17 cellular contexts compared by ENCODE assay signal in genomic region chr15:31905054-31905453, GRCh38. TPM values are rescaled to one million over a fixed set of nuclear protein-coding genes. Genes with fewer than 3 reads are reported as not detected.
DNase-seq lines count a peak whose midpoint lies in the region; TF ChIP-seq lines count a peak whose summit lies in the region.
"Had no signal": no experiment of that assay in that cellular context is flagged by ENCODE, and none has a peak within 500 bp of the region (broad histone marks: within the 10 kb centered on the region; RNA-seq: fewer than 3 reads in every experiment).

No MANE protein-coding gene starts in this region.

- H3K27ac ChIP-seq in WERI-Rb-1 (no peak overlapping the region), parathyroid adenoma (no peak overlapping the region)
- H3K27ac ChIP-seq: 22Rv1, adrenal gland, breast epithelium had no signal

- DNase-seq in DMS53 (lab: John Stamatoyannopoulos, UW) (peak; percentile 3), DMS53 treated with DMSO at 0.1 percent for 48 hours (lab: John Stamatoyannopoulos, UW; ENCODE audit: unreplicated experiment) (no peak), WERI-Rb-1 (peak; percentile 10), iPS-NIHi11 (ENCODE audit: low spot score) (peak; percentile 45), ACHN (no peak), NCI-H187 treated with DMSO at 0.1 percent for 48 hours (lab: John Stamatoyannopoulos, UW) (no peak), ureter (ENCODE audit: low spot score) (no peak)
- DNase-seq: activated CD4-positive, alpha-beta T cell treated with anti-CD3 and anti-CD28 coated beads, Interleukin-2, amount 10 ng/mL, durations not matched to agents 7 days and 5 days; activated effector memory CD4-positive, alpha-beta T cell treated with Interleukin-2 at 50 U/mL for 16 hours; Caco-2; NCI-H1930; NCI-H446; T-cell had no signal

- no peaks in the 10 kb centered on the region for H3K36me3 ChIP-seq in WERI-Rb-1
- H3K36me3 ChIP-seq in parathyroid adenoma (ENCODE audit: control insufficient read depth, insufficient read depth, low read length): no peaks in the 10 kb centered on the region
- H3K36me3 ChIP-seq: adrenal gland, breast epithelium had no signal

- TF ChIP-seq CTCF in WERI-Rb-1 (IDR thresholded peaks at IDR 0.05; ENCODE audit: low read depth, low read length) (no peak), parathyroid adenoma (IDR thresholded peaks at IDR 0.05) (no peak)

- H3K79me2 ChIP-seq in parathyroid adenoma: no peaks in the 10 kb centered on the region

- no peaks in the 10 kb centered on the region for H3K9me3 ChIP-seq in WERI-Rb-1 (ENCODE audit: severe bottlenecking)
- no peaks in the 10 kb centered on the region for H3K9me3 ChIP-seq in parathyroid adenoma (ENCODE audit: control insufficient read depth, low read length)
- H3K9me3 ChIP-seq: adrenal gland, Caco-2 had no signal

- peak overlapping the region; percentile 50 for H2AFZ ChIP-seq in parathyroid adenoma

- no peak overlapping the region for H3K4me2 ChIP-seq in parathyroid adenoma (ENCODE audit: low read length)

- in situ Hi-C loops in ACHN (cut with HindIII; ENCODE audit: low pct_ligation_motif_present, low pct_unique_long_range_greater_than_20kb, low sequenced_read_pairs): no loop called here

- H3K4me1 ChIP-seq in parathyroid adenoma: peaks cover 2% of the 10 kb centered on the region
- H3K4me1 ChIP-seq: adrenal gland, breast epithelium, Caco-2 had no signal

- H3K9ac ChIP-seq in parathyroid adenoma: no peak overlapping the region

- H3K4me3 ChIP-seq in WERI-Rb-1 (ENCODE audit: low read depth, low read length) (no peak overlapping the region), parathyroid adenoma (ENCODE audit: low read depth, low read length) (no peak overlapping the region)
- H3K4me3 ChIP-seq: adrenal gland, breast epithelium had no signal

- H3K27me3 ChIP-seq in WERI-Rb-1 (ENCODE audit: insufficient read depth, low read depth, severe bottlenecking) (no peaks in the 10 kb centered on the region), parathyroid adenoma (ENCODE audit: control insufficient read depth, insufficient read depth, low read length) (no peaks in the 10 kb centered on the region)
- H3K27me3 ChIP-seq: adrenal gland had no signal

RNA-seq across cellular contexts. Expression of gene OTUD7A, which starts 34.6 kb away (rescaled TPM):
- total RNA-seq in ureter: 2.4 TPM

Comparison
In these comparisons a context has a peak if more than half of its experiments do, and no peak if none do; other contexts are left out.
1. DNase-seq: peak in DMS53 (single experiment), WERI-Rb-1 (single experiment) and iPS-NIHi11 (single experiment); none in DMS53 treated with DMSO at 0.1 percent for 48 hours (single experiment), ACHN (single experiment), NCI-H187 treated with DMSO at 0.1 percent for 48 hours (single experiment) and ureter (single experiment).